ENCODE assay signal across 29 cellular contexts in the genomic region with DNA sequence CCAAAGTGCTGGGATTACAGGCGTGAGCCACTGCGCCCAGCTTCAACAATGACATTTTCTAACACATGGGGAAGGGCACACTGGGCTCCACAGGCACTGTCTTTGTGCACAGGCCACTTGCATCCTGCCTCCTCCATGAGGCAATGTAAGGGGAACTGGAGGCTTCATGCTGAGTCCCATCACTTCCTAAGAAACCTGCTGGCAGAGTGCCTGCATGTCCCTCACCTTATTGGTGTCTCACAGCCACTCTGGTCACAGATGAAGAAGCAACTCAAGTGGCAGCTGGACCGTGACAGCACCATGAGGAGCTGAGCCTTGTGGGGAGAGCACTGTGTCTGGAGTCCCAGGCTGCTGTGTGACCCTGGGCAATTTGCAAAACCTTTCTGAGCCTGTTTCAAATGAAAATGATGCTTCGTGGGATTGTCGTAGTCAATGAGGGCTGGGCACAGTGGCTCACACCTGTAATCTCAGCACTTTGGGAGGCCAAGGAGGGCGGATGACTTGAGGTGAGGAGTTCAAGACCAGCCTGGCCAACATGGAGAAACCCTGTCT. TPM values are rescaled to one million over a fixed set of nuclear protein-coding genes. Genes with fewer than 3 reads are reported as not detected.
DNase-seq lines count a peak whose midpoint lies in the region; ATAC-seq and FAIRE-seq lines count a peak whose summit lies in the region.
"Had no signal": no experiment of that assay in that cellular context is flagged by ENCODE, and none has a peak within 500 bp of the region (broad histone marks: within the 10 kb centered on the region; RNA-seq: fewer than 3 reads in every experiment).

No MANE protein-coding gene starts in this region.

- no CpG with 5 or more reads among the region's 6 CpGs for WGBS in neuronal stem cell (ENCODE audit: extremely low coverage in 2 of 2, insufficient read length in 2 of 2, insufficient replicate concordance in 1 of 2), 2 donors

- H3K9me3 ChIP-seq in neuronal stem cell (replicated peaks in 1 of 2; ENCODE audit: control insufficient read depth in 2 of 2, insufficient read depth in 1 of 2, low read depth in 1 of 2, low read length in 2 of 2): no peaks in the 10 kb centered on the region
- H3K9me3 ChIP-seq: esophagus muscularis mucosa, gastrocnemius medialis, left lung, neutrophil, sigmoid colon had no signal

- no peak overlapping the region for H3K4ac ChIP-seq in neuronal stem cell (ENCODE audit: low read length)

- H3K23ac ChIP-seq in neuronal stem cell (ENCODE audit: low read depth, low read length, poor library complexity): no peak overlapping the region

- H2BK15ac ChIP-seq in neuronal stem cell (ENCODE audit: low read length): no peak overlapping the region

- DNase-seq in cardiac septum (ENCODE audit: low spot score): peak; percentile 50
- no peak for DNase-seq in left cardiac atrium
- DNase-seq in RCC 7860 (ENCODE audit: low spot score): peak; percentile 83
- peak; percentile 82 for DNase-seq in kidney tubule cell (ENCODE audit: low spot score)
- no peak for DNase-seq in neuronal stem cell (ENCODE audit: low spot score)
- no peak for DNase-seq in A172 (ENCODE audit: low spot score)
- no peak for DNase-seq in RPMI8226
- no peak for DNase-seq in NCI-H2171 treated with DMSO at 0.1 percent for 48 hours (lab: John Stamatoyannopoulos, UW)
- DNase-seq: activated CD4-positive, alpha-beta T cell treated with anti-CD3 and anti-CD28 coated beads, Interleukin-2, amount 10 ng/mL, durations not matched to agents 24 days and 14 days; activated effector memory CD4-positive, alpha-beta T cell treated with anti-CD3 and anti-CD28 coated beads, Interleukin-2, amount 50 U/mL, for 16 hours; activated naive CD8-positive, alpha-beta T cell treated with anti-CD3 and anti-CD28 coated beads, Interleukin-2, amount 10 ng/mL, durations not matched to agents 7 days and 5 days; activated T-cell treated with anti-CD3 and anti-CD28 coated beads, Interleukin-2, amount 50 U/mL, for 1 hour; dermis blood vessel endothelial cell; gastrocnemius medialis; HFFc6; hippocampal formation; left lung; mesendoderm; NCI-H1092; NCI-H1694 treated with DMSO at 0.1 percent for 48 hours; sigmoid colon; stimulated activated CD4-positive, alpha-beta T cell treated with anti-CD3 and anti-CD28 coated beads, Interleukin-15, amount 100 ng/mL, for 24 hours; stimulated activated naive CD4-positive, alpha-beta T cell had no signal

- no peak overlapping the region for H2BK5ac ChIP-seq in neuronal stem cell (ENCODE audit: low read length)

- peaks cover 2 to 10% of the 10 kb centered on the region in 2 donors for H3K36me3 ChIP-seq in neuronal stem cell (replicated peaks in 1 of 2; ENCODE audit: control insufficient read depth in 2 of 2, insufficient read depth in 2 of 2, low read length in 2 of 2)
- H3K36me3 ChIP-seq: sigmoid colon had no signal

- no peak overlapping the region for H3K27ac ChIP-seq in neuronal stem cell (replicated peaks; ENCODE audit: low read length)
- H3K27ac ChIP-seq: gastrocnemius medialis, left lung, neutrophil had no signal

- H3K4me3 ChIP-seq in neuronal stem cell (ENCODE audit: low read length in 2 of 2): no peak overlapping the region
- H3K4me3 ChIP-seq: esophagus muscularis mucosa, gastrocnemius medialis, left lung, sigmoid colon had no signal

- H3K4me1 ChIP-seq in neuronal stem cell (ENCODE audit: control insufficient read depth in 2 of 2, insufficient read depth in 1 of 2, low read depth in 1 of 2, low read length in 2 of 2): peaks cover 45 to 48% of the 10 kb centered on the region in 2 donors

- H2BK120ac ChIP-seq in neuronal stem cell (ENCODE audit: low read depth, low read length): no peak overlapping the region

- H2AFZ ChIP-seq in neuronal stem cell (ENCODE audit: low read length): no peak overlapping the region

- no peak overlapping the region for H3K14ac ChIP-seq in neuronal stem cell (ENCODE audit: low read length)

- H3K27me3 ChIP-seq in neuronal stem cell (ENCODE audit: control insufficient read depth in 3 of 3, insufficient read depth in 3 of 3, low read depth in 1 of 3, low read length in 3 of 3): no peaks in the 10 kb centered on the region
- H3K27me3 ChIP-seq: esophagus muscularis mucosa, gastrocnemius medialis, neutrophil, sigmoid colon had no signal

- H3K79me1 ChIP-seq in neuronal stem cell (ENCODE audit: low read depth, low read length): no peaks in the 10 kb centered on the region

- no peak for ATAC-seq in left cardiac atrium
- ATAC-seq: gastrocnemius medialis, left lung, Right ventricle myocardium inferior had no signal

- no peak overlapping the region for H2BK12ac ChIP-seq in neuronal stem cell (ENCODE audit: low read length)

- no peak overlapping the region for H2AK5ac ChIP-seq in neuronal stem cell (ENCODE audit: low read depth, low read length)

- no peak overlapping the region for H3K18ac ChIP-seq in neuronal stem cell (ENCODE audit: low read length)

- intact Hi-C loops in cardiac septum (cut with DNase I): loop anchor here (10.0 kb wide), 1 partner anchor 203 kb away; no protein-coding TSS in a partner anchor
- intact Hi-C loops in left cardiac atrium (cut with DNase I): no loop called here

- no peak overlapping the region for H4K91ac ChIP-seq in neuronal stem cell (ENCODE audit: low read depth, low read length, poor library complexity)

- no peak overlapping the region for H3K9ac ChIP-seq in neuronal stem cell (ENCODE audit: low read depth, low read length, poor library complexity)

- peak; percentile 84 for FAIRE-seq in RCC 7860 (lab: Jason Lieb, UNC)
- FAIRE-seq: GM12891 had no signal

- no peak overlapping the region for H3K4me2 ChIP-seq in neuronal stem cell (ENCODE audit: insufficient read depth, low read length, poor library complexity, severe bottlenecking)

- H4K8ac ChIP-seq in neuronal stem cell (ENCODE audit: low read depth, low read length): no peak overlapping the region

RNA-seq across cellular contexts. Expression of a gene that starts 19.5 kb away (rescaled TPM):
- total RNA-seq in cardiac septum (47.6 TPM), left cardiac atrium (10 to 100 TPM; 43.8 to 45.4 TPM)
- polyA plus RNA-seq in neuronal stem cell (2013, experiment 1 of 2): 45.4 TPM
- 45.9 TPM for polyA plus RNA-seq in neuronal stem cell (2013, experiment 2 of 2)
- total RNA-seq in A172 (2014; rRNA removed; shearing (Covaris generic)): 43.4 and 54.6 TPM in 2 replicates

RNA-seq across cellular contexts. Expression of a gene that starts 31.2 kb away (rescaled TPM):
- total RNA-seq in cardiac septum (78.5 TPM), left cardiac atrium (10 to 100 TPM; 49.4 to 66.9 TPM)
- 430 TPM for polyA plus RNA-seq in neuronal stem cell (2013, experiment 1 of 2)
- polyA plus RNA-seq in neuronal stem cell (2013, experiment 2 of 2): 437 TPM
- total RNA-seq in A172 (2014; rRNA removed; shearing (Covaris generic)): 58.6 and 63.2 TPM in 2 replicates

RNA-seq across cellular contexts. Expression of a gene that starts 53.6 kb away (rescaled TPM):
- total RNA-seq in cardiac septum (1.9 TPM), left cardiac atrium (1 to 10 TPM; 1.4 to 5.2 TPM)
- 0.26 TPM for polyA plus RNA-seq in neuronal stem cell (2013, experiment 1 of 2)
- 0.22 TPM for polyA plus RNA-seq in neuronal stem cell (2013, experiment 2 of 2)
- 28.1 and 35.0 TPM in 2 replicates for total RNA-seq in A172 (2014; rRNA removed; shearing (Covaris generic))
- total RNA-seq: activated CD4-positive, alpha-beta T cell treated with anti-CD3 and anti-CD28 coated beads, Interleukin-2, amount 10 ng/mL, durations not matched to agents 24 days and 14 days; activated CD8-positive, alpha-beta memory T cell treated with anti-CD3 and anti-CD28 coated beads for 36 hours; OCI-LY7 had no signal

Comparison
In these comparisons a context has a peak if more than half of its experiments do, and no peak if none do; other contexts are left out.
1. DNase-seq: peak in cardiac septum (single experiment), RCC 7860 (single experiment) and kidney tubule cell (single experiment); none in left cardiac atrium (single experiment), neuronal stem cell (single experiment), A172 (single experiment), RPMI8226 (single experiment) and NCI-H2171 treated with DMSO at 0.1 percent for 48 hours (single experiment).